Comparison of ENCODE assay signal across 14 cellular contexts in the genomic region with DNA sequence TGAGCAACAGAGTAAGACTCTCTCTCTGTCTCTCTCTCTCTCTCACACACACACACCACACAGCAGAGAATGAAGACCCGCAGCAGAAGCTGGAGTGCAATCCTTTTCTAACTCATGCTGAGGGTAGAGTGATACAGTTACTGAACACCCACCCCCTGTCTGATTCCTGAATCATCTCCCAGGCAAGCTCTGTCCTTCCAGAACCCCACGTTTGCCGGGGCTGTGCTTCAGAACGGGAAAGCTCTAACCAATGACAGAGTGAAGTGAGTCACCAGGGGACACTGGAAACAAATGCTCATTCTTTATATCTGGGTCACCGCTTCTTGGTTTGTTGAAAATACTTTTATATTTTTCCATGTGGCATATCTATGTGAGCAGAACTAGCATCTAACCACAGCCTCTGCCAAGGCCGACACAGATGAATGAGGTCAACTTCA.
DNase-seq lines count a peak whose midpoint lies in the region; ATAC-seq, FAIRE-seq and TF ChIP-seq lines count a peak whose summit lies in the region.
"Had no signal": no experiment of that assay in that cellular context is flagged by ENCODE, and none has a peak within 500 bp of the region (broad histone marks: within the 10 kb centered on the region; RNA-seq: fewer than 3 reads in every experiment).

No MANE protein-coding gene starts in this region.

- H3K9me3 ChIP-seq in RWPE2 (ENCODE audit: severe bottlenecking) (no peaks in the 10 kb centered on the region), small intestine (ENCODE audit: control insufficient read depth, low read depth) (no peaks in the 10 kb centered on the region)
- H3K9me3 ChIP-seq: mucosa of descending colon had no signal

- TF ChIP-seq CTCF in RWPE2 (IDR thresholded peaks at IDR 0.05; ENCODE audit: poor library complexity, severe bottlenecking): no peak

- H3K4me3 ChIP-seq in RWPE2 (ENCODE audit: severe bottlenecking): no peak overlapping the region
- H3K4me3 ChIP-seq in small intestine (ENCODE audit: low read depth in 1 of 2, low read length in 2 of 2): no peak overlapping the region
- H3K4me3 ChIP-seq: mucosa of descending colon, SK-N-MC had no signal

- FAIRE-seq in small intestine (lab: Jason Lieb, UNC): no peak

- no peaks in the 10 kb centered on the region for H3K27me3 ChIP-seq in RWPE2 (ENCODE audit: insufficient read depth, poor library complexity, severe bottlenecking)
- H3K27me3 ChIP-seq in small intestine (ENCODE audit: control insufficient read depth in 2 of 2, insufficient read depth in 2 of 2, low read length in 2 of 2): no peaks in the 10 kb centered on the region

- no peak for ATAC-seq in RWPE2 (ENCODE audit: low read depth)
- ATAC-seq in HG03457 (IDR thresholded peaks at IDR 0.05; ENCODE audit: unreplicated experiment): no peak
- no peak for ATAC-seq in GM19395 (IDR thresholded peaks at IDR 0.05; ENCODE audit: unreplicated experiment)
- ATAC-seq: mucosa of descending colon had no signal

- 49 to 69% methylated on average over 6 of the region's 6 CpGs; no CpG with 5 or more reads in 1 of the 3 donors for WGBS in small intestine, 3 donors

- H3K4me1 ChIP-seq in RWPE2 (ENCODE audit: insufficient read depth, poor library complexity, severe bottlenecking) (peaks cover 60% of the 10 kb centered on the region), small intestine (ENCODE audit: control insufficient read depth in 2 of 2, insufficient read depth in 1 of 2, low read depth in 1 of 2, low read length in 1 of 2) (no peaks in the 10 kb centered on the region)

- H3K36me3 ChIP-seq in RWPE2 (ENCODE audit: low read depth) (no peaks in the 10 kb centered on the region), small intestine (ENCODE audit: control insufficient read depth in 2 of 2, insufficient read depth in 2 of 2, low read length in 2 of 2) (no peaks in the 10 kb centered on the region)

- H3K27ac ChIP-seq in RWPE2 (ENCODE audit: poor library complexity, severe bottlenecking) (peak overlapping the region; percentile 98), small intestine (ENCODE audit: low read depth in 1 of 2, low read length in 1 of 2) (peak overlapping the region in 1 of 2 donors; percentile 31)
- H3K27ac ChIP-seq: SK-N-MC had no signal

- DNase-seq in activated CD4-positive, alpha-beta T cell treated with anti-CD3 and anti-CD28 coated beads, Interleukin-2, amount 50 U/mL, for 48 hours: peak; percentile 39 to 61
- no peak for DNase-seq in activated CD4-positive, alpha-beta T cell treated with anti-CD3 and anti-CD28 coated beads for 4 hours
- DNase-seq in RWPE2 (ENCODE audit: low spot score): no peak
- peak; percentile 93 for DNase-seq in glomerular visceral epithelial cell (ENCODE audit: extremely low spot score)
- DNase-seq in stimulated activated CD8-positive, alpha-beta memory T cell treated with anti-CD3 and anti-CD28 coated beads, Interleukin-4, amount 100 ng/mL, for 48 hours: peak; percentile 50
- DNase-seq in small intestine: no peak
- DNase-seq: aorta, DMS53, mucosa of descending colon, NCI-H526, retina had no signal

Comparison
In these comparisons a context has a peak if more than half of its experiments do, and no peak if none do; other contexts are left out.
1. DNase-seq: peak in activated CD4-positive, alpha-beta T cell treated with anti-CD3 and anti-CD28 coated beads, Interleukin-2, amount 50 U/mL, for 48 hours (2 of 2), glomerular visceral epithelial cell (single experiment) and stimulated activated CD8-positive, alpha-beta memory T cell treated with anti-CD3 and anti-CD28 coated beads, Interleukin-4, amount 100 ng/mL, for 48 hours (single experiment); none in activated CD4-positive, alpha-beta T cell treated with anti-CD3 and anti-CD28 coated beads for 4 hours (0 of 2), RWPE2 (single experiment) and small intestine (single experiment).